In the genomic region with DNA sequence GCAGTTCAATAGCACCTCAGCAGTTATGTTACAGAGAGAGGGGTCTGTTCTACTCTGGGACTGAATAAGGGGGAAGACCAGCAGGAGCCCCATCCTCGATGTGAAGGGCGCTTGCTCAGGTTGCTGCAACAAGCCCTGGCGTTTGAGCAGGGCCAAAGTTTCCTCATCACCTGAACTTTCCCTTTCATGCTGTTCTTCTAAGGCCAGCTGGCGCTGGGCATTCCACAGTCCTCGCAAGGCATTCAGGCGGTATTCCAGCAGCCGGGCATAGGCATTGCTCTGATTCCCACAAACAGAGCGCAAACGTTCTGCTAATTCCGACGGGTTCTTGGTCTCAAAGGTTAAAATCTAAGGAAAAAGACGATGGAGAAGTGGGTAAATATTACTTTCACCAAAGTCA, we compare ENCODE assay signal across 1 cellular context.
TF ChIP-seq lines count a peak whose summit lies in the region.

No MANE protein-coding gene starts in this region.

TF ChIP-seq in K562, 482 proteins besides CTCF, POLR2A, EP300 and RAD21 (continued from another document):
- TF ChIP-seq, protein P1, sequence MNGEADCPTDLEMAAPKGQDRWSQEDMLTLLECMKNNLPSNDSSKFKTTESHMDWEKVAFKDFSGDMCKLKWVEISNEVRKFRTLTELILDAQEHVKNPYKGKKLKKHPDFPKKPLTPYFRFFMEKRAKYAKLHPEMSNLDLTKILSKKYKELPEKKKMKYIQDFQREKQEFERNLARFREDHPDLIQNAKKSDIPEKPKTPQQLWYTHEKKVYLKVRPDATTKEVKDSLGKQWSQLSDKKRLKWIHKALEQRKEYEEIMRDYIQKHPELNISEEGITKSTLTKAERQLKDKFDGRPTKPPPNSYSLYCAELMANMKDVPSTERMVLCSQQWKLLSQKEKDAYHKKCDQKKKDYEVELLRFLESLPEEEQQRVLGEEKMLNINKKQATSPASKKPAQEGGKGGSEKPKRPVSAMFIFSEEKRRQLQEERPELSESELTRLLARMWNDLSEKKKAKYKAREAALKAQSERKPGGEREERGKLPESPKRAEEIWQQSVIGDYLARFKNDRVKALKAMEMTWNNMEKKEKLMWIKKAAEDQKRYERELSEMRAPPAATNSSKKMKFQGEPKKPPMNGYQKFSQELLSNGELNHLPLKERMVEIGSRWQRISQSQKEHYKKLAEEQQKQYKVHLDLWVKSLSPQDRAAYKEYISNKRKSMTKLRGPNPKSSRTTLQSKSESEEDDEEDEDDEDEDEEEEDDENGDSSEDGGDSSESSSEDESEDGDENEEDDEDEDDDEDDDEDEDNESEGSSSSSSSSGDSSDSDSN (IDR thresholded peaks at IDR 0.05; ENCODE audit: borderline replicate concordance in 1 of 2, low read depth in 2 of 2, low read length in 2 of 2) = no peak
- TF ChIP-seq HOXB6 (CRISPR knock-in tag; IDR thresholded peaks at IDR 0.05; ENCODE audit: borderline replicate concordance) = no peak
